8 cellular contexts compared by ENCODE assay signal in genomic region chr22:21650823-21651520, GRCh38.
A peak's percentile ranks its signal among the peaks of the same experiment; 100 is the strongest.
DNase-seq lines count a peak whose midpoint lies in the region; ATAC-seq and TF ChIP-seq lines count a peak whose summit lies in the region.

No MANE protein-coding gene starts in this region.

- no peaks in the 10 kb centered on the region for H3K27me3 ChIP-seq in effector memory CD4-positive, alpha-beta T cell (replicated peaks; ENCODE audit: control insufficient read depth, insufficient read depth, low read length, poor library complexity, severe bottlenecking)
- H3K27me3 ChIP-seq in neutrophil: peaks cover 38% of the 10 kb centered on the region

- H3K4me1 ChIP-seq in effector memory CD4-positive, alpha-beta T cell (ENCODE audit: control insufficient read depth, insufficient read depth, low read length, poor library complexity, severe bottlenecking): peaks cover 23% of the 10 kb centered on the region
- peaks cover 17 to 20% of the 10 kb centered on the region in 2 experiments for H3K4me1 ChIP-seq in neutrophil (ENCODE audit: control insufficient read depth in 1 of 2, insufficient read depth in 1 of 2, low read depth in 1 of 2, low read length in 1 of 2)

- DNase-seq in DMS153 treated with DMSO at 0.1 percent for 48 hours (lab: John Stamatoyannopoulos, UW; ENCODE audit: unreplicated experiment) (peak; percentile 28), DMS153 (lab: John Stamatoyannopoulos, UW) (no peak), NCI-H345 (lab: John Stamatoyannopoulos, UW) (peak; percentile 59), HCEC 1CT (no peak)
- no peak for DNase-seq in effector memory CD4-positive, alpha-beta T cell
- no peak for DNase-seq in effector CD8-positive, alpha-beta T cell (lab: John Stamatoyannopoulos, UW)

- no peak for ATAC-seq in GM21423 (IDR thresholded peaks at IDR 0.05; ENCODE audit: unreplicated experiment)

- H3K36me3 ChIP-seq in effector memory CD4-positive, alpha-beta T cell (ENCODE audit: control insufficient read depth, insufficient read depth, low read length): no peaks in the 10 kb centered on the region
- no peaks in the 10 kb centered on the region for H3K36me3 ChIP-seq in neutrophil

- H3K4me3 ChIP-seq in effector memory CD4-positive, alpha-beta T cell (ENCODE audit: insufficient read depth, low read depth, low read length, poor library complexity, severe bottlenecking): peak overlapping the region; percentile 61
- peak overlapping the region; percentile 70 to 79 for H3K4me3 ChIP-seq in neutrophil (ENCODE audit: low read depth in 1 of 2, low read length in 1 of 2)

- TF ChIP-seq CTCF in neutrophil (IDR thresholded peaks at IDR 0.05): no peak

- H3K9me3 ChIP-seq in effector memory CD4-positive, alpha-beta T cell (ENCODE audit: control insufficient read depth, low read length): no peaks in the 10 kb centered on the region
- H3K9me3 ChIP-seq in neutrophil: no peaks in the 10 kb centered on the region

- H3K27ac ChIP-seq in effector memory CD4-positive, alpha-beta T cell (ENCODE audit: insufficient read depth, low read length, poor library complexity, severe bottlenecking): no peak overlapping the region
- H3K27ac ChIP-seq in neutrophil: no peak overlapping the region

Comparison
In these comparisons a context has a peak if more than half of its experiments do, and no peak if none do; other contexts are left out.
1. DNase-seq: peak in DMS153 treated with DMSO at 0.1 percent for 48 hours (single experiment) and NCI-H345 (single experiment); none in DMS153 (single experiment), effector memory CD4-positive, alpha-beta T cell (0 of 3), HCEC 1CT (single experiment) and effector CD8-positive, alpha-beta T cell (single experiment).